In genomic region chr1:206924549-206925115, GRCh38 we compare ENCODE assay signal across 1 cellular context.
TF ChIP-seq lines count a peak whose summit lies in the region.

No MANE protein-coding gene starts in this region.

TF ChIP-seq in SK-N-SH, 30 proteins besides CTCF, POLR2A, EP300 and RAD21 (continued from another document):
- TF ChIP-seq IRF3 (IDR thresholded peaks at IDR 0.05; ENCODE audit: low read depth, low read length) (no peak), SMC3 (IDR thresholded peaks at IDR 0.05; ENCODE audit: low read depth, low read length) (no peak), TEAD4 (IDR thresholded peaks at IDR 0.05; ENCODE audit: borderline replicate concordance, insufficient read depth) (no peak)
